ENCODE assay signal across 8 cellular contexts in the genomic region with DNA sequence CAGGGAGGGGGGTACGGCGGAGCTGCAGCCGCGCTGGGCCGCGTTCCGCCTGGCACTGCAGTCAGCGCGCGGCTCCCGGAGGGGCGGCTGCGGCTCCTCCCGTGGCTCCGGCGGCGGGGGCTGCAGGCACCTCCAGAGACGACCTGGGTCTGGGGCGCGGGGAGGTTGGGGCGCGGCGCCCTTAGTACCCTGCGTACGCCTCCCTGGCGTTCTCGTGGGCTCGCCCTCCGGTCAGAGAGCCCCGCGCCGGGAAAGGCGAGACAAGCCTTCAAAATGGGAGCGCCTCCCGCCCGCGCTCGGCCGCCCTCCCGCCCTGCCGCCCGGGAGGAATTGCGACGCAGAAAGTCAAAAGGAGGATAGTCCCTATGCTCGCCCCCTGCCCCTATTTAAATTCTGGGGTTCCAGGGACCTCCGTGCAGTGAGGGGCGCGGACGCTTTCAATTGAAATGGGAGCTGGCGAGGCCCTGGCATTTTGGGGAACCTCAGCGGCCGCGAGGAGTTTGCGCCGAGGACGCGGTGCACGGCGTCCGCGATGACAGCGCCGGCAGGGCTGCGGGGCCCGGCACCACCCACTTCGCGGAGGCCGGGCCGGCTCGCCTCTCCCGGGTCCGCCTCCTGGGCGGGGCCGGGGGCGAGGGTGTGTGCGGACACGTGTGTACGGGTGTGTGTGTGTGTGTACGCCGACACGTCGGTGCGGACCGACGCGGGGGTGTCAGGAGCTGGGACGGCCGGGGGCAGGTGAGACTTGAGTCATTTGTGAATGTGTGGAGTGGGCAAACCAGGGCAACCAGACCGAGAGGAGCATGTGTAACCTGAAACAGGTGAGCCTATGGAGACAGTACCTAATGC. TPM values are rescaled to one million over a fixed set of nuclear protein-coding genes. Genes with fewer than 3 reads are reported as not detected.
A peak's percentile ranks its signal among the peaks of the same experiment; 100 is the strongest.
DNase-seq lines count a peak whose midpoint lies in the region; ATAC-seq and TF ChIP-seq lines count a peak whose summit lies in the region.

No MANE protein-coding gene starts in this region.

- H3K9me3 Mint-ChIP-seq in activated naive CD8-positive, alpha-beta T cell treated with anti-CD3 and anti-CD28 coated beads for 36 hours, result no peaks in the 10 kb centered on the region

- TF ChIP-seq CTCF in parathyroid adenoma (IDR thresholded peaks at IDR 0.05), result no peak
- TF ChIP-seq CTCF in tibial nerve (IDR thresholded peaks at IDR 0.05), result no peak

- DNase-seq in Daoy (ENCODE audit: low read depth) (peak; percentile 72), HuH-7 (ENCODE audit: low spot score) (peak; percentile 74), SKM-1 (lab: John Stamatoyannopoulos, UW; ENCODE audit: unreplicated experiment) (peak; percentile 66), Right ventricle myocardium superior (peak; percentile 91), tibial nerve (ENCODE audit: low spot score in 2 of 2) (peak; percentile 61 to 62)
- peak; percentile 92 for DNase-seq in activated naive CD8-positive, alpha-beta T cell treated with anti-CD3 and anti-CD28 coated beads for 36 hours

- H3K4me3 Mint-ChIP-seq in activated naive CD8-positive, alpha-beta T cell treated with anti-CD3 and anti-CD28 coated beads for 36 hours, result peak overlapping the region; percentile 92

- H3K27me3 Mint-ChIP-seq in activated naive CD8-positive, alpha-beta T cell treated with anti-CD3 and anti-CD28 coated beads for 36 hours, result no peaks in the 10 kb centered on the region

- peaks cover 47% of the 10 kb centered on the region for H3K4me1 Mint-ChIP-seq in activated naive CD8-positive, alpha-beta T cell treated with anti-CD3 and anti-CD28 coated beads for 36 hours

- ATAC-seq in GM21526 (IDR thresholded peaks at IDR 0.05; ENCODE audit: low FRiP score, unreplicated experiment) (peak; percentile 84), Right ventricle myocardium superior (ENCODE audit: poor library complexity) (peak; percentile 93)

- peak overlapping the region; percentile 35 for H3K9ac ChIP-seq in parathyroid adenoma

- peak overlapping the region; percentile 71 for H3K4me2 ChIP-seq in parathyroid adenoma (ENCODE audit: low read length)

- no peaks in the 10 kb centered on the region for H3K4me1 ChIP-seq in parathyroid adenoma
- peaks cover 0 to 46% (median 3%) of the 10 kb centered on the region in 4 donors for H3K4me1 ChIP-seq in tibial nerve

- peak overlapping the region; percentile 74 for H2AFZ ChIP-seq in parathyroid adenoma

- H3K27me3 ChIP-seq in parathyroid adenoma (ENCODE audit: control insufficient read depth, insufficient read depth, low read length) (no peaks in the 10 kb centered on the region), tibial nerve (no peaks in the 10 kb centered on the region)

- H3K9me3 ChIP-seq in parathyroid adenoma (ENCODE audit: control insufficient read depth, low read length) (no peaks in the 10 kb centered on the region), tibial nerve (no peaks in the 10 kb centered on the region)

- TF ChIP-seq POLR2A in tibial nerve (IDR thresholded peaks at IDR 0.05), result peak; percentile 25 to 57

- H3K27ac ChIP-seq in parathyroid adenoma, result peak overlapping the region; percentile 87
- H3K27ac ChIP-seq in tibial nerve, result peak overlapping the region; percentile 83 to 98 (median 90)

- intact Hi-C loops in Right ventricle myocardium superior (cut with DNase I), result loop anchor here (5.0 kb wide), 1 partner anchor 64 kb away; no protein-coding TSS in a partner anchor

- no peaks in the 10 kb centered on the region for H3K36me3 ChIP-seq in parathyroid adenoma (ENCODE audit: control insufficient read depth, insufficient read depth, low read length)
- peaks cover 0 to 11% (median 0%) of the 10 kb centered on the region in 3 donors for H3K36me3 ChIP-seq in tibial nerve

- peak overlapping the region; percentile 79 for H3K4me3 ChIP-seq in parathyroid adenoma (ENCODE audit: low read depth, low read length)
- H3K4me3 ChIP-seq in tibial nerve, result peak overlapping the region; percentile 76 to 96 (median 82)

- peaks cover 22% of the 10 kb centered on the region for H3K36me3 Mint-ChIP-seq in activated naive CD8-positive, alpha-beta T cell treated with anti-CD3 and anti-CD28 coated beads for 36 hours

- peak in 1 of 2 donors; percentile 55 for TF ChIP-seq EP300 in tibial nerve (IDR thresholded peaks at IDR 0.05)

- peaks cover 3% of the 10 kb centered on the region for H3K79me2 ChIP-seq in parathyroid adenoma

- 0 to 1% methylated on average over 40 to 58 of the region's 89 CpGs for WGBS in tibial nerve, 2 donors

- peak overlapping the region; percentile 83 for H3K27ac Mint-ChIP-seq in activated naive CD8-positive, alpha-beta T cell treated with anti-CD3 and anti-CD28 coated beads for 36 hours

RNA-seq across cellular contexts. Expression of a gene that starts 0.5 kb away (rescaled TPM):
- total RNA-seq in Daoy (2014; rRNA removed; shearing (Covaris generic)), result 1.8 and 2.3 TPM in 2 replicates
- total RNA-seq in activated naive CD8-positive, alpha-beta T cell treated with anti-CD3 and anti-CD28 coated beads for 36 hours, result 10 to 100 TPM; 39.4 to 42.6 TPM
- total RNA-seq in Right ventricle myocardium superior (49.7 TPM), tibial nerve (10 to 100 TPM; 30.0 to 61.0 (median 42.0) TPM)

Comparison
In these comparisons a context has a peak if more than half of its experiments do, and no peak if none do; other contexts are left out.
1. Peak in every context shown above with its lines: DNase-seq, ATAC-seq, H3K4me3 ChIP-seq and H3K27ac ChIP-seq.